ENCODE assay signal across 36 cellular contexts in genomic region chr14:20866194-20866593, GRCh38. TPM values are rescaled to one million over a fixed set of nuclear protein-coding genes. Genes with fewer than 3 reads are reported as not detected.
"Had no signal": no experiment of that assay in that cellular context is flagged by ENCODE, and none has a peak within 500 bp of the region (broad histone marks: within the 10 kb centered on the region; RNA-seq: fewer than 3 reads in every experiment).

No MANE protein-coding gene starts in this region.

- H3K36me3 ChIP-seq: MG63 had no signal

- H3K9me3 ChIP-seq: MG63 had no signal

- DNase-seq: MG63, MM.1S, NCI-H1048, NCI-H1092, NCI-H1092 treated with DMSO at 0.1 percent for 48 hours, NCI-H1105, NCI-H1105 treated with DMSO at 0.1 percent for 48 hours, NCI-H1417, NCI-H1417 treated with DMSO at 0.1 percent for 48 hours, NCI-H1436, NCI-H1436 treated with DMSO at 0.1 percent for 48 hours, NCI-H146, NCI-H1694, NCI-H1694 treated with DMSO at 0.1 percent for 48 hours, NCI-H187, NCI-H187 treated with DMSO at 0.1 percent for 48 hours, NCI-H1930, NCI-H2029, NCI-H2029 treated with DMSO at 0.1 percent for 48 hours, NCI-H2081, NCI-H2081 treated with DMSO at 0.1 percent for 48 hours, NCI-H2107, NCI-H2171, NCI-H2171 treated with DMSO at 0.1 percent for 48 hours, NCI-H2227 treated with DMSO at 0.1 percent for 48 hours, NCI-H226, NCI-H345, NCI-H446, NCI-H446 treated with DMSO at 0.1 percent for 48 hours, NCI-H510A, NCI-H510A treated with DMSO at 0.1 percent for 48 hours, NCI-H524 had no signal

- H3K27me3 ChIP-seq: MG63 had no signal

- H3K4me3 ChIP-seq: MG63 had no signal

RNA-seq across cellular contexts. Expression of gene RNASE3, which starts 25.0 kb away (rescaled TPM):
- total RNA-seq: LHCN-M2, M059J, MCF 10A, NCI-H460 had no signal
